Comparison of ENCODE assay signal across 8 cellular contexts in the genomic region with DNA sequence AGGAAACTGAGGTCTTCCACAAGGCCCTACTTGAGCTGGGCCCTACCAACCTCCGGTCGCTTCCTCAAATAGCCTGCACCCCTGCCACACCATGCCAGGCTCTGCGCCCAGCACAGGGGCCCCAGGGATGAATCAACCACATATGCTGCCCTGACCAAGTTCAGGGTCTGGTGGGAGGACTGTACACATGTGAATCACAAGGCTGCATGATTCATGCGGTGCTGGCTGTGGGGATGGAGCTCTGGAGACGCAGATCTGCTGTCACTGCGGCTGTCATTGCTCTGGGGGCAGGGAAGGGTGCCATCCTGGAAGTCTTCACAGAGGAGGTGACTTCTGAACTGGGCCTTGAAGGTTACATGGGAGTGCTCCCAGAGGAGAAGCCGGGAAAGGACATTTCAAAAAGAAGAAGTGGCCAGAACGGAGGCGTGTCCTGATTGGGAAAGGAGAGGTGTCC. TPM values are rescaled to one million over a fixed set of nuclear protein-coding genes. Genes with fewer than 3 reads are reported as not detected.
DNase-seq lines count a peak whose midpoint lies in the region; ATAC-seq, FAIRE-seq and TF ChIP-seq lines count a peak whose summit lies in the region.

No MANE protein-coding gene starts in this region.

- no peaks in the 10 kb centered on the region for H3K9me3 ChIP-seq in Caco-2
- H3K9me3 ChIP-seq in SK-N-SH = no peaks in the 10 kb centered on the region
- H3K9me3 ChIP-seq in K562 (replicated peaks; ENCODE audit: control insufficient read depth, insufficient read depth, low read depth, low read length) = no peaks in the 10 kb centered on the region
- H3K9me3 ChIP-seq in osteoblast (ENCODE audit: low read depth, low read length) = no peaks in the 10 kb centered on the region
- no peaks in the 10 kb centered on the region for H3K9me3 ChIP-seq in ovary

- H3K9me2 ChIP-seq in SK-N-SH = no peaks in the 10 kb centered on the region

- ATAC-seq in K562 = no peak; the same call in 2 of the 3 replicates
- ATAC-seq in GM19463 (IDR thresholded peaks at IDR 0.05; ENCODE audit: unreplicated experiment) = no peak
- no peak for ATAC-seq in HG03565 (IDR thresholded peaks at IDR 0.05; ENCODE audit: unreplicated experiment)

- H3K79me2 ChIP-seq in SK-N-SH (ENCODE audit: insufficient read depth) (no peaks in the 10 kb centered on the region), K562 (ENCODE audit: control insufficient read depth, insufficient read depth, low read length) (no peaks in the 10 kb centered on the region), osteoblast (ENCODE audit: insufficient read depth, low read length) (no peaks in the 10 kb centered on the region)

- H3K27me3 ChIP-seq in Caco-2 (replicated peaks; ENCODE audit: control insufficient read depth, insufficient read depth, low read length) = no peaks in the 10 kb centered on the region
- no peaks in the 10 kb centered on the region for H3K27me3 ChIP-seq in SK-N-SH (ENCODE audit: insufficient read depth)
- no peaks in the 10 kb centered on the region for H3K27me3 ChIP-seq in K562 (ENCODE audit: control insufficient read depth in 2 of 2, insufficient read depth in 2 of 2, low read length in 2 of 2)
- H3K27me3 ChIP-seq in osteoblast (ENCODE audit: insufficient read depth, low read length) = no peaks in the 10 kb centered on the region
- no peaks in the 10 kb centered on the region for H3K27me3 ChIP-seq in ovary

- H2AFZ ChIP-seq in SK-N-SH (ENCODE audit: low read depth) = no peak overlapping the region; the same call in 1 of the 2 replicates
- H2AFZ ChIP-seq in K562 (ENCODE audit: low read depth, low read length) = no peak overlapping the region
- no peak overlapping the region for H2AFZ ChIP-seq in osteoblast (ENCODE audit: low read length)

- H3K4me1 Mint-ChIP-seq in Caco-2 (ENCODE audit: low read depth, unreplicated experiment) = no peaks in the 10 kb centered on the region

- peak overlapping the region in 1 of 2 experiments; percentile 64; a peak in 2 of 4 replicates for H3K27ac ChIP-seq in SK-N-SH (ENCODE audit: low read depth in 2 of 2, low read length in 1 of 2)
- peak overlapping the region; percentile 35; the same call in 1 of the 3 replicates for H3K27ac ChIP-seq in K562 (ENCODE audit: extremely low read depth, low read depth, low read length)
- H3K27ac ChIP-seq in osteoblast (ENCODE audit: low read depth, low read length) = peak overlapping the region; percentile 87
- H3K27ac ChIP-seq in ovary = no peak overlapping the region

- peaks cover 5% of the 10 kb centered on the region for H3K36me3 Mint-ChIP-seq in Caco-2 (ENCODE audit: insufficient read depth, unreplicated experiment)

- no peaks in the 10 kb centered on the region for H3K9me3 Mint-ChIP-seq in Caco-2 (ENCODE audit: unreplicated experiment)

- H3K4me3 ChIP-seq in Caco-2 (ENCODE audit: low read depth, low read length) (no peak overlapping the region), SK-N-SH (ENCODE audit: low read depth in 2 of 2, low read length in 1 of 2) (no peak overlapping the region), K562 (no peak overlapping the region), osteoblast (ENCODE audit: insufficient read depth, low read length) (no peak overlapping the region), ovary (no peak overlapping the region)

- H3K4me2 ChIP-seq in SK-N-SH (peak overlapping the region; percentile 45), K562 (ENCODE audit: insufficient read depth, low read length) (no peak overlapping the region), osteoblast (ENCODE audit: insufficient read depth, low read length) (peak overlapping the region; percentile 39)

- no peak for DNase-seq in Caco-2
- DNase-seq in SK-N-SH = no peak
- DNase-seq in K562 (ENCODE audit: extremely low read depth in 1 of 4, low spot score in 3 of 4) = peak; percentile 27 to 60 (median 42)
- peak; percentile 99 for DNase-seq in osteoblast (ENCODE audit: insufficient read length, low spot score, missing footprints)
- no peak for DNase-seq in ovary
- DNase-seq in NCI-H1092 treated with DMSO at 0.1 percent for 48 hours (lab: John Stamatoyannopoulos, UW) = no peak

- peak; percentile 82 for FAIRE-seq in K562 (lab: Jason Lieb, UNC)

- TF ChIP-seq POLR2A in K562 (conservative IDR thresholded peaks at IDR 0.05) = no peak
- no peak for TF ChIP-seq POLR2A in ovary (IDR thresholded peaks at IDR 0.05)

- no peak for TF ChIP-seq CTCF in Caco-2 (IDR thresholded peaks at IDR 0.05; ENCODE audit: insufficient read depth in 1 of 2, low read depth in 1 of 2, low read length in 1 of 2, severe bottlenecking in 1 of 2, unreplicated experiment in 1 of 2)
- no peak for TF ChIP-seq CTCF in SK-N-SH (IDR thresholded peaks at IDR 0.05)
- no peak for TF ChIP-seq CTCF in K562 (IDR thresholded peaks at IDR 0.05 in 2 of 3, conservative IDR thresholded peaks at IDR 0.05 in 1 of 3; ENCODE audit: insufficient read depth in 2 of 3, low read depth in 1 of 3, low read length in 3 of 3)
- TF ChIP-seq CTCF in osteoblast (IDR thresholded peaks at IDR 0.05; ENCODE audit: extremely low read depth, low read depth, low read length) = no peak
- TF ChIP-seq CTCF in ovary (IDR thresholded peaks at IDR 0.05) = no peak

- H3K4me1 ChIP-seq in Caco-2 = peaks cover 6% of the 10 kb centered on the region; the same call in 1 of the 2 replicates
- peaks cover 14 to 36% of the 10 kb centered on the region in 2 experiments; a peak in 3 of 4 replicates for H3K4me1 ChIP-seq in SK-N-SH (ENCODE audit: control insufficient read depth in 1 of 2, insufficient read depth in 2 of 2, low read depth in 1 of 2, low read length in 1 of 2)
- H3K4me1 ChIP-seq in K562 (replicated peaks in 1 of 2; ENCODE audit: control insufficient read depth in 2 of 2, insufficient read depth in 2 of 2, low read length in 2 of 2) = peaks cover 30 to 49% of the 10 kb centered on the region in 2 experiments
- H3K4me1 ChIP-seq in osteoblast (ENCODE audit: insufficient read depth, low read length) = peaks cover 50% of the 10 kb centered on the region
- H3K4me1 ChIP-seq in ovary (ENCODE audit: insufficient read depth) = peaks cover 3% of the 10 kb centered on the region

- H4K20me1 ChIP-seq in SK-N-SH (ENCODE audit: insufficient read depth) = no peaks in the 10 kb centered on the region
- H4K20me1 ChIP-seq in K562 (replicated peaks; ENCODE audit: control insufficient read depth, insufficient read depth, low read length) = no peaks in the 10 kb centered on the region
- H4K20me1 ChIP-seq in osteoblast (ENCODE audit: insufficient read depth, low read length) = no peaks in the 10 kb centered on the region

- H3K27me3 Mint-ChIP-seq in Caco-2 (ENCODE audit: insufficient read depth, unreplicated experiment) = no peaks in the 10 kb centered on the region

- TF ChIP-seq RAD21 in SK-N-SH (IDR thresholded peaks at IDR 0.05; ENCODE audit: low read length) (no peak), K562 (CRISPR knock-in tag; conservative IDR thresholded peaks at IDR 0.05 in 1 of 2, IDR thresholded peaks at IDR 0.05 in 1 of 2) (no peak)

- H3K36me3 ChIP-seq in Caco-2 (ENCODE audit: control insufficient read depth, insufficient read depth, low read length) (no peaks in the 10 kb centered on the region), SK-N-SH (replicated peaks in 1 of 2; ENCODE audit: control insufficient read depth in 1 of 2, insufficient read depth in 2 of 2, low read length in 1 of 2) (no peaks in the 10 kb centered on the region), K562 (ENCODE audit: control insufficient read depth, insufficient read depth, low read length) (no peaks in the 10 kb centered on the region; the same call in 2 of the 3 replicates), osteoblast (ENCODE audit: insufficient read depth, low read length) (no peaks in the 10 kb centered on the region), ovary (no peaks in the 10 kb centered on the region)

- no peak overlapping the region for H3K4me3 Mint-ChIP-seq in Caco-2 (ENCODE audit: unreplicated experiment)

- CTCF ChIA-PET in Caco-2 (lab: Charles Lee) (no interaction called here), SK-N-SH (lab: Yijun Ruan, JAX) (interaction anchor here (1.4 to 1.9 kb wide), 2 partner anchors 37 to 153 kb away, joined by 4 to 6 read pairs; no protein-coding TSS in a partner anchor), K562 (lab: Yijun Ruan, JAX; ENCODE audit: low intra/inter-chr PET ratio) (no interaction called here)

- 38% methylated on average over 8 of the region's 9 CpGs for WGBS in SK-N-SH (ENCODE audit: low lambda C conversion rate)
- 23% methylated on average over 5 of the region's 9 CpGs for WGBS in K562 (ENCODE audit: insufficient coverage, low coverage, missing lambda C conversion rate)
- WGBS in ovary, 3 donors = 65 to 72% (median 72%) methylated on average over 9 of the region's 9 CpGs

- H3K27ac Mint-ChIP-seq in Caco-2 (ENCODE audit: unreplicated experiment) = peak overlapping the region; percentile 33

- H3F3A ChIP-seq in SK-N-SH (replicated peaks; ENCODE audit: insufficient read depth) = peaks cover 30% of the 10 kb centered on the region

- in situ Hi-C loops in K562 (cut with MboI) = no loop called here

- intact Hi-C loops in Caco-2 (cut with micrococcal nuclease; ENCODE audit: unreplicated experiment) = no loop called here
- intact Hi-C loops in K562 (cut with micrococcal nuclease) = no loop called here
- intact Hi-C loops in ovary (cut with DNase I) = no loop called here

- H3K9me1 ChIP-seq in K562 (ENCODE audit: control insufficient read depth, insufficient read depth, low read length) = no peaks in the 10 kb centered on the region

- peak in 1 of 2 experiments; percentile 60; a peak in 1 of 4 replicates for TF ChIP-seq EP300 in SK-N-SH (IDR thresholded peaks at IDR 0.05; ENCODE audit: borderline replicate concordance in 1 of 2, low read depth in 1 of 2, low read length in 1 of 2)
- 0 out of 2 replicates have a peak, but pooled peaks have one; percentile 15 for TF ChIP-seq EP300 in K562 (IDR thresholded peaks at IDR 0.05; ENCODE audit: low read length)
- no peak for TF ChIP-seq EP300 in ovary (IDR thresholded peaks at IDR 0.05)

- no TSS peak for BruUV-seq in Caco-2 (replicated peaks; lab: Mats Ljungman, UMichigan)
- BruUV-seq in K562 (replicated peaks; lab: Mats Ljungman, UMichigan) = no TSS peak

- no peak overlapping the region; the same call in 1 of the 2 replicates for H3K9ac ChIP-seq in SK-N-SH
- no peak overlapping the region for H3K9ac ChIP-seq in K562 (ENCODE audit: insufficient read depth in 1 of 2, low read depth in 2 of 2, low read length in 2 of 2)

- POLR2A ChIA-PET in Caco-2 (lab: Charles Lee) (no interaction called here), SK-N-SH (lab: Yijun Ruan, JAX) (no interaction called here), K562 (lab: Yijun Ruan, JAX) (no interaction called here)

RNA-seq across cellular contexts. Expression of a gene that starts 21.5 kb away (rescaled TPM):
- not detected in 2 replicates for total RNA-seq in Caco-2 (2022)
- 0.03 and 0.07 TPM in 2 replicates for polyA plus RNA-seq in SK-N-SH (2012; rRNA removed)
- polyA plus RNA-seq in SK-N-SH (2012; cell fraction: cytosol; rRNA removed) = 0.01 and 0.04 TPM in 2 replicates
- 0.08 and 0.13 TPM in 2 replicates for polyA plus RNA-seq in SK-N-SH (2012; cell fraction: nucleus; rRNA removed)
- 1.6 and 4.0 TPM in 2 replicates for total RNA-seq in K562 (2011; cell fraction: chromatin; rRNA removed; ENCODE audit: low replicate concordance)
- total RNA-seq in K562 (2011; cell fraction: nucleolus; rRNA removed) = 0.39 and 1.7 TPM in 2 replicates
- 1.1 and 1.5 TPM in 2 replicates for total RNA-seq in K562 (2011; cell fraction: nucleoplasm; rRNA removed)
- total RNA-seq in K562 (2014; rRNA removed) = 0.33 and 0.68 TPM in 2 replicates
- total RNA-seq in K562 (2014; rRNA removed; fragmentation: Illumina TruSeq; extraction: Trizol) = 0.10 and 0.18 TPM in 2 replicates
- 0.54 and 0.60 TPM in 2 replicates for total RNA-seq in K562 (2015; rRNA removed; fragmentation: Illumina TruSeq; extraction: Trizol)
- 0.58 and 0.75 TPM in 2 replicates for total RNA-seq in K562 (2021)
- polyA plus RNA-seq in K562 (2011; rRNA removed) = 2.0 and 2.5 TPM in 2 replicates
- 1.4 and 2.9 TPM in 2 replicates for polyA plus RNA-seq in K562 (2011; cell fraction: cytosol; rRNA removed)
- 6.2 and 14.7 TPM in 2 replicates for polyA plus RNA-seq in K562 (2011; cell fraction: nucleus; rRNA removed)
- 1.3 and 1.6 TPM in 2 replicates for polyA plus RNA-seq in K562 (2012)
- polyA plus RNA-seq in K562 (2014; fragmentation: Illumina TruSeq; extraction: Trizol) = 0.28 and 0.33 TPM in 2 replicates
- polyA plus RNA-seq in K562 (2014; fragmentation: Nextera tagmentation; extraction: Ambion mirVana) = under 1 TPM in 1 of 2 experiments, not detected in 1; 0.03 TPM
- polyA plus RNA-seq in K562 (2014; rRNA removed) = 0.73 and 1.1 TPM in 2 replicates
- 1.7 and 1.8 TPM in 2 replicates for polyA minus RNA-seq in K562 (2011; rRNA and poly(A)+ RNA removed)
- 1.6 TPM in 1 of 2 replicates, not detected in the other for polyA minus RNA-seq in K562 (2011; cell fraction: cytosol; rRNA and poly(A)+ RNA removed)
- 1.6 and 2.6 TPM in 2 replicates for polyA minus RNA-seq in K562 (2011; cell fraction: nucleus; rRNA and poly(A)+ RNA removed)
- 0.59 and 0.72 TPM in 2 replicates for total RNA-seq in osteoblast
- 10 to 100 TPM in 2 of 7 donors, 1 to 10 TPM in 5; 2.4 to 14.5 (median 6.2) TPM for total RNA-seq in ovary
- 1 to 10 TPM; 2.6 to 9.1 TPM for polyA plus RNA-seq in ovary

RNA-seq across cellular contexts. Expression of a gene that starts 59.8 kb away (rescaled TPM):
- total RNA-seq in Caco-2 (2022) = 0.25 TPM in 1 of 2 replicates, not detected in the other
- polyA plus RNA-seq in SK-N-SH (2012; rRNA removed) = 22.6 and 29.9 TPM in 2 replicates
- polyA plus RNA-seq in SK-N-SH (2012; cell fraction: cytosol; rRNA removed) = 14.6 and 19.9 TPM in 2 replicates
- polyA plus RNA-seq in SK-N-SH (2012; cell fraction: nucleus; rRNA removed) = 20.3 and 21.2 TPM in 2 replicates
- 47.8 and 143 TPM in 2 replicates for total RNA-seq in K562 (2011; cell fraction: chromatin; rRNA removed; ENCODE audit: low replicate concordance)
- total RNA-seq in K562 (2011; cell fraction: nucleolus; rRNA removed) = 99.9 and 118 TPM in 2 replicates
- 74.1 and 109 TPM in 2 replicates for total RNA-seq in K562 (2011; cell fraction: nucleoplasm; rRNA removed)
- total RNA-seq in K562 (2014; rRNA removed) = 40.4 and 59.3 TPM in 2 replicates
- total RNA-seq in K562 (2014; rRNA removed; fragmentation: Illumina TruSeq; extraction: Trizol) = 18.6 and 22.7 TPM in 2 replicates
- 45.1 and 50.1 TPM in 2 replicates for total RNA-seq in K562 (2015; rRNA removed; fragmentation: Illumina TruSeq; extraction: Trizol)
- total RNA-seq in K562 (2021) = 82.8 and 95.3 TPM in 2 replicates
- polyA plus RNA-seq in K562 (2011; rRNA removed) = 43.3 and 102 TPM in 2 replicates
- 74.7 and 120 TPM in 2 replicates for polyA plus RNA-seq in K562 (2011; cell fraction: cytosol; rRNA removed)
- polyA plus RNA-seq in K562 (2011; cell fraction: nucleus; rRNA removed) = 95.0 and 171 TPM in 2 replicates
- 151 and 373 TPM in 2 replicates for polyA plus RNA-seq in K562 (2012)
- polyA plus RNA-seq in K562 (2014; fragmentation: Illumina TruSeq; extraction: Trizol) = 103 and 132 TPM in 2 replicates
- 10 to 100 TPM; 25.4 to 26.8 TPM for polyA plus RNA-seq in K562 (2014; fragmentation: Nextera tagmentation; extraction: Ambion mirVana)
- 49.1 and 51.0 TPM in 2 replicates for polyA plus RNA-seq in K562 (2014; rRNA removed)
- polyA minus RNA-seq in K562 (2011; rRNA and poly(A)+ RNA removed) = 25.1 and 30.5 TPM in 2 replicates
- 62.2 and 68.9 TPM in 2 replicates for polyA minus RNA-seq in K562 (2011; cell fraction: cytosol; rRNA and poly(A)+ RNA removed)
- 69.4 and 73.9 TPM in 2 replicates for polyA minus RNA-seq in K562 (2011; cell fraction: nucleus; rRNA and poly(A)+ RNA removed)
- total RNA-seq in osteoblast = 13.6 and 14.5 TPM in 2 replicates
- total RNA-seq in ovary = 10 to 100 TPM in 2 of 7 donors, 1 to 10 TPM in 5; 2.3 to 18.4 (median 6.0) TPM
- 10 to 100 TPM in 1 of 2 donors, 1 to 10 TPM in 1; 3.9 to 11.0 TPM for polyA plus RNA-seq in ovary

Comparison
In these comparisons a context has a peak if more than half of its experiments do, and no peak if none do; other contexts are left out.
1. DNase-seq: peak in K562 (4 of 4) and osteoblast (single experiment); none in Caco-2 (0 of 2), SK-N-SH (single experiment), ovary (0 of 5) and NCI-H1092 treated with DMSO at 0.1 percent for 48 hours (single experiment).
2. H3K27ac ChIP-seq: peak in K562 (single experiment) and osteoblast (single experiment); none in ovary (0 of 2).